1 cellular context compared by ENCODE assay signal in the genomic region with DNA sequence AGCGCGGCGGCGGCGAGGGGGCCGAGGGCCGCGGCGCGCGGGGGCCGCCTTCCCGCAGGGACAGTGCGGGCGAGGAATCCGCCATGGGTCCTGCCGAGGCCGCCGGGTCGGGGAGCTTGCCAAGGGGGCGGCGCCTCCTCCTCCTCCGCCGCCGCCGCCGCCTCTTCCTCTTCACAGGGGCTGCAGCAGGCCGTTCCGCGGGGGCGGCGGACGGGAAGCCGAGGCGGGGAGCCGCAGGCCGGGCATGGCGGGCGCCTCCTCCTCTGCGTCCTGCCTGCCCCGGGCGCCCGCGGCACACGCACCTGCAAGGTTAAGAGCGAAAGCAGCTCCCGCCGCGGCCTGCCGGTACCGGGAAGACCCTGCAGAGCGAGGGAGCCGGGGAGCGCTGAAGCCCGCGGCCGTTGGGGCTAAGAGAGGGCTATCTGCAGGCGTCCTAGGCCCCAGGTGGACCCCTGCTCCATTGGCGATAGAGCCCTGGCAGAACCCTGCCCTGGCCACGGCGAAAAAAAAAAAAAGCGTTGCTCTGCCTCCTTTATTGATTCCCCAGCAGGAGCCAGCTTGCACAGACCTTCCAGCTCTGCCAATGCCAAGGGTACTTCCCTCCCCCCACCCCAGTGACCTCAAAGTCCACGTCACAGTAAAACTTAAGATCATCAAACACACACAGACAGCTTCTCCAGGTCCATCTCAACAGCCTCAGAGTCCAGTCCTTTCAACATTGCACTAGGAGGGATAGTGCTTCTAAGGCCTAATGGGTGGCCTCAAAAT.
TF ChIP-seq lines count a peak whose summit lies in the region.

A gene with protein sequence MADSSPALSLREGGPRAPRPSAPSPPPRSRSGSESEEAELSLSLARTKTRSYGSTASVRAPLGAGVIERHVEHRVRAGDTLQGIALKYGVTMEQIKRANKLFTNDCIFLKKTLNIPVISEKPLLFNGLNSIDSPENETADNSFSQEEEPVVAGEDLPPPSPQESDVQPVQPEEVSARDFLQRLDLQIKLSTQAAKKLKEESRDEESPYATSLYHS (minus strand): TSS at position 118 of the 768 bp plus-strand sequence. CDS start 33 bp downstream, at position 85.

TF ChIP-seq in K562, 482 proteins besides CTCF, POLR2A, EP300 and RAD21 (continued from another document and continues in another):
- TF ChIP-seq BRD4 (IDR thresholded peaks at IDR 0.05) (no peak), SRSF9 (IDR thresholded peaks at IDR 0.05; ENCODE audit: borderline replicate concordance, low read depth, low read length) (no peak), MECOM (CRISPR knock-in tag; IDR thresholded peaks at IDR 0.05) (no peak), SNRNP70 (optimal IDR thresholded peaks at IDR 0.05; ENCODE audit: low read depth, low read length) (no peak), ZNF212 (CRISPR knock-in tag; IDR thresholded peaks at IDR 0.05) (no peak), ZNF23 (CRISPR knock-in tag; IDR thresholded peaks at IDR 0.05) (no peak), FOXM1 (IDR thresholded peaks at IDR 0.05; ENCODE audit: low read depth) (no peak), FOXM1 (CRISPR knock-in tag; IDR thresholded peaks at IDR 0.05; ENCODE audit: low read depth) (no peak), NR2C2 (CRISPR knock-in tag; IDR thresholded peaks at IDR 0.05) (no peak), NR2C2 (tag; IDR thresholded peaks at IDR 0.05) (0 out of 2 replicates have a peak, but pooled peaks have one; percentile 14), PURB (CRISPR knock-in tag; IDR thresholded peaks at IDR 0.05; ENCODE audit: low read depth) (no peak), KLF16 (IDR thresholded peaks at IDR 0.05) (no peak), SRSF7 (optimal IDR thresholded peaks at IDR 0.05; ENCODE audit: low read depth, low read length) (no peak), FOXK1 (CRISPR knock-in tag; IDR thresholded peaks at IDR 0.05; ENCODE audit: borderline replicate concordance) (no peak), RBM39 (optimal IDR thresholded peaks at IDR 0.05; ENCODE audit: low read depth, low read length) (no peak), ELF1 (tag; IDR thresholded peaks at IDR 0.05) (no peak), HDAC8 (tag; IDR thresholded peaks at IDR 0.05) (peak; percentile 49; the same call in 1 of the 2 replicates), ARHGAP35 (IDR thresholded peaks at IDR 0.05; ENCODE audit: partially characterized antibody) (no peak), RBFOX2 (IDR thresholded peaks at IDR 0.05; ENCODE audit: low read depth, low read length) (peak; percentile 74), PTBP1 (IDR thresholded peaks at IDR 0.05; ENCODE audit: low read depth, low read length) (no peak), NONO (IDR thresholded peaks at IDR 0.05; ENCODE audit: low read depth in 2 of 2, low read length in 1 of 2) (0 out of 4 replicates have a peak, but pooled peaks of 1 of the 2 experiments have one; percentile 72), NRF1 (conservative IDR thresholded peaks at IDR 0.05 in 1 of 2, IDR thresholded peaks at IDR 0.05 in 1 of 2) (no peak), CAMTA2 (CRISPR knock-in tag; conservative IDR thresholded peaks at IDR 0.05) (no peak), PHF20 (IDR thresholded peaks at IDR 0.05; ENCODE audit: partially characterized antibody) (no peak), RBM22 (IDR thresholded peaks at IDR 0.05; ENCODE audit: low read depth, low read length, poor library complexity, severe bottlenecking) (no peak), GATAD2B (IDR thresholded peaks at IDR 0.05; ENCODE audit: borderline replicate concordance) (peak; percentile 63; the same call in 1 of the 2 replicates), HDGF (IDR thresholded peaks at IDR 0.05) (no peak), BACH1 (tag; IDR thresholded peaks at IDR 0.05) (no peak), CCAR2 (IDR thresholded peaks at IDR 0.05; ENCODE audit: low read depth, low read length) (no peak), HMG20A (CRISPR knock-in tag; conservative IDR thresholded peaks at IDR 0.05) (no peak), NR2F6 (CRISPR knock-in tag; IDR thresholded peaks at IDR 0.05) (no peak), RBBP5 (IDR thresholded peaks at IDR 0.05; ENCODE audit: borderline replicate concordance, insufficient read depth, low read length, poor library complexity, severe bottlenecking) (peak; percentile 23), CREM (IDR thresholded peaks at IDR 0.05; ENCODE audit: low read depth) (peak; percentile 41; the same call in 1 of the 2 replicates), HEY1 (CRISPR knock-in tag; IDR thresholded peaks at IDR 0.05; ENCODE audit: borderline replicate concordance) (no peak), NFYB (IDR thresholded peaks at IDR 0.05; ENCODE audit: extremely low read depth, insufficient read length) (no peak), E2F3 (CRISPR knock-in tag; IDR thresholded peaks at IDR 0.05) (0 out of 2 replicates have a peak, but pooled peaks have one; percentile 15), ZNF253 (CRISPR knock-in tag; conservative IDR thresholded peaks at IDR 0.05) (no peak), ATF7 (IDR thresholded peaks at IDR 0.05) (peak; percentile 26; the same call in 1 of the 2 replicates), ARID2 (IDR thresholded peaks at IDR 0.05) (no peak), SMARCE1 (IDR thresholded peaks at IDR 0.05) (no peak), ILF3 (IDR thresholded peaks at IDR 0.05; ENCODE audit: borderline replicate concordance) (no peak), PHTF2 (CRISPR knock-in tag; IDR thresholded peaks at IDR 0.05) (no peak), PHB2 (IDR thresholded peaks at IDR 0.05; ENCODE audit: low read depth) (no peak), RCOR1 (IDR thresholded peaks at IDR 0.05; ENCODE audit: borderline replicate concordance in 1 of 2, low read depth in 2 of 2, low read length in 2 of 2) (no peak), NFE2L1 (tag; IDR thresholded peaks at IDR 0.05; ENCODE audit: borderline replicate concordance, low read depth) (no peak), SAFB (IDR thresholded peaks at IDR 0.05; ENCODE audit: borderline replicate concordance, low read depth, low read length) (no peak), COPS2 (conservative IDR thresholded peaks at IDR 0.05) (no peak), TFAM (CRISPR knock-in tag; conservative IDR thresholded peaks at IDR 0.05) (no peak), HNRNPL (IDR thresholded peaks at IDR 0.05; ENCODE audit: low read depth, low read length) (0 out of 2 replicates have a peak, but pooled peaks have one; percentile 11), TAF7 (tag; IDR thresholded peaks at IDR 0.05) (no peak), ZC3H8 (IDR thresholded peaks at IDR 0.05) (no peak), RBM17 (IDR thresholded peaks at IDR 0.05; ENCODE audit: borderline replicate concordance, low read depth, low read length) (no peak), ELF2 (CRISPR knock-in tag; IDR thresholded peaks at IDR 0.05) (no peak), RNF2 (IDR thresholded peaks at IDR 0.05) (no peak)
- TF ChIP-seq, protein P1, sequence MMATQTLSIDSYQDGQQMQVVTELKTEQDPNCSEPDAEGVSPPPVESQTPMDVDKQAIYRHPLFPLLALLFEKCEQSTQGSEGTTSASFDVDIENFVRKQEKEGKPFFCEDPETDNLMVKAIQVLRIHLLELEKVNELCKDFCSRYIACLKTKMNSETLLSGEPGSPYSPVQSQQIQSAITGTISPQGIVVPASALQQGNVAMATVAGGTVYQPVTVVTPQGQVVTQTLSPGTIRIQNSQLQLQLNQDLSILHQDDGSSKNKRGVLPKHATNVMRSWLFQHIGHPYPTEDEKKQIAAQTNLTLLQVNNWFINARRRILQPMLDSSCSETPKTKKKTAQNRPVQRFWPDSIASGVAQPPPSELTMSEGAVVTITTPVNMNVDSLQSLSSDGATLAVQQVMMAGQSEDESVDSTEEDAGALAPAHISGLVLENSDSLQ (IDR thresholded peaks at IDR 0.05) = no peak
- TF ChIP-seq, protein P2, sequence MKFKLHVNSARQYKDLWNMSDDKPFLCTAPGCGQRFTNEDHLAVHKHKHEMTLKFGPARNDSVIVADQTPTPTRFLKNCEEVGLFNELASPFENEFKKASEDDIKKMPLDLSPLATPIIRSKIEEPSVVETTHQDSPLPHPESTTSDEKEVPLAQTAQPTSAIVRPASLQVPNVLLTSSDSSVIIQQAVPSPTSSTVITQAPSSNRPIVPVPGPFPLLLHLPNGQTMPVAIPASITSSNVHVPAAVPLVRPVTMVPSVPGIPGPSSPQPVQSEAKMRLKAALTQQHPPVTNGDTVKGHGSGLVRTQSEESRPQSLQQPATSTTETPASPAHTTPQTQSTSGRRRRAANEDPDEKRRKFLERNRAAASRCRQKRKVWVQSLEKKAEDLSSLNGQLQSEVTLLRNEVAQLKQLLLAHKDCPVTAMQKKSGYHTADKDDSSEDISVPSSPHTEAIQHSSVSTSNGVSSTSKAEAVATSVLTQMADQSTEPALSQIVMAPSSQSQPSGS (CRISPR knock-in tag; IDR thresholded peaks at IDR 0.05) = no peak
- TF ChIP-seq, protein P3, sequence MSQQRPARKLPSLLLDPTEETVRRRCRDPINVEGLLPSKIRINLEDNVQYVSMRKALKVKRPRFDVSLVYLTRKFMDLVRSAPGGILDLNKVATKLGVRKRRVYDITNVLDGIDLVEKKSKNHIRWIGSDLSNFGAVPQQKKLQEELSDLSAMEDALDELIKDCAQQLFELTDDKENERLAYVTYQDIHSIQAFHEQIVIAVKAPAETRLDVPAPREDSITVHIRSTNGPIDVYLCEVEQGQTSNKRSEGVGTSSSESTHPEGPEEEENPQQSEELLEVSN (IDR thresholded peaks at IDR 0.05; ENCODE audit: borderline replicate concordance in 1 of 2, extremely low read depth in 1 of 2, insufficient read depth in 1 of 2, insufficient read length in 1 of 2, low read depth in 1 of 2, low read length in 1 of 2, poor library complexity in 1 of 2, severe bottlenecking in 1 of 2) = peak in 1 of 2 experiments; percentile 48
- TF ChIP-seq, protein P4, sequence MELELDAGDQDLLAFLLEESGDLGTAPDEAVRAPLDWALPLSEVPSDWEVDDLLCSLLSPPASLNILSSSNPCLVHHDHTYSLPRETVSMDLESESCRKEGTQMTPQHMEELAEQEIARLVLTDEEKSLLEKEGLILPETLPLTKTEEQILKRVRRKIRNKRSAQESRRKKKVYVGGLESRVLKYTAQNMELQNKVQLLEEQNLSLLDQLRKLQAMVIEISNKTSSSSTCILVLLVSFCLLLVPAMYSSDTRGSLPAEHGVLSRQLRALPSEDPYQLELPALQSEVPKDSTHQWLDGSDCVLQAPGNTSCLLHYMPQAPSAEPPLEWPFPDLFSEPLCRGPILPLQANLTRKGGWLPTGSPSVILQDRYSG (tag; conservative IDR thresholded peaks at IDR 0.05; ENCODE audit: low read depth) = no peak
- TF ChIP-seq, protein P5, sequence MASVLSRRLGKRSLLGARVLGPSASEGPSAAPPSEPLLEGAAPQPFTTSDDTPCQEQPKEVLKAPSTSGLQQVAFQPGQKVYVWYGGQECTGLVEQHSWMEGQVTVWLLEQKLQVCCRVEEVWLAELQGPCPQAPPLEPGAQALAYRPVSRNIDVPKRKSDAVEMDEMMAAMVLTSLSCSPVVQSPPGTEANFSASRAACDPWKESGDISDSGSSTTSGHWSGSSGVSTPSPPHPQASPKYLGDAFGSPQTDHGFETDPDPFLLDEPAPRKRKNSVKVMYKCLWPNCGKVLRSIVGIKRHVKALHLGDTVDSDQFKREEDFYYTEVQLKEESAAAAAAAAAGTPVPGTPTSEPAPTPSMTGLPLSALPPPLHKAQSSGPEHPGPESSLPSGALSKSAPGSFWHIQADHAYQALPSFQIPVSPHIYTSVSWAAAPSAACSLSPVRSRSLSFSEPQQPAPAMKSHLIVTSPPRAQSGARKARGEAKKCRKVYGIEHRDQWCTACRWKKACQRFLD (CRISPR knock-in tag; IDR thresholded peaks at IDR 0.05) = 0 out of 2 replicates have a peak, but pooled peaks have one; percentile 47
- TF ChIP-seq, protein P6, sequence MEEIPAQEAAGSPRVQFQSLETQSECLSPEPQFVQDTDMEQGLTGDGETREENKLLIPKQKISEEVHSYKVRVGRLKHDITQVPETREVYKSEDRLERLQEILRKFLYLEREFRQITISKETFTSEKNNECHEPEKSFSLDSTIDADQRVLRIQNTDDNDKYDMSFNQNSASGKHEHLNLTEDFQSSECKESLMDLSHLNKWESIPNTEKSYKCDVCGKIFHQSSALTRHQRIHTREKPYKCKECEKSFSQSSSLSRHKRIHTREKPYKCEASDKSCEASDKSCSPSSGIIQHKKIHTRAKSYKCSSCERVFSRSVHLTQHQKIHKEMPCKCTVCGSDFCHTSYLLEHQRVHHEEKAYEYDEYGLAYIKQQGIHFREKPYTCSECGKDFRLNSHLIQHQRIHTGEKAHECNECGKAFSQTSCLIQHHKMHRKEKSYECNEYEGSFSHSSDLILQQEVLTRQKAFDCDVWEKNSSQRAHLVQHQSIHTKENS (CRISPR knock-in tag; IDR thresholded peaks at IDR 0.05) = no peak
- TF ChIP-seq, protein P7, sequence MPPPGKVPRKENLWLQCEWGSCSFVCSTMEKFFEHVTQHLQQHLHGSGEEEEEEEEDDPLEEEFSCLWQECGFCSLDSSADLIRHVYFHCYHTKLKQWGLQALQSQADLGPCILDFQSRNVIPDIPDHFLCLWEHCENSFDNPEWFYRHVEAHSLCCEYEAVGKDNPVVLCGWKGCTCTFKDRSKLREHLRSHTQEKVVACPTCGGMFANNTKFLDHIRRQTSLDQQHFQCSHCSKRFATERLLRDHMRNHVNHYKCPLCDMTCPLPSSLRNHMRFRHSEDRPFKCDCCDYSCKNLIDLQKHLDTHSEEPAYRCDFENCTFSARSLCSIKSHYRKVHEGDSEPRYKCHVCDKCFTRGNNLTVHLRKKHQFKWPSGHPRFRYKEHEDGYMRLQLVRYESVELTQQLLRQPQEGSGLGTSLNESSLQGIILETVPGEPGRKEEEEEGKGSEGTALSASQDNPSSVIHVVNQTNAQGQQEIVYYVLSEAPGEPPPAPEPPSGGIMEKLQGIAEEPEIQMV (tag; conservative IDR thresholded peaks at IDR 0.05; ENCODE audit: low read depth) = no peak
- TF ChIP-seq, protein P8, sequence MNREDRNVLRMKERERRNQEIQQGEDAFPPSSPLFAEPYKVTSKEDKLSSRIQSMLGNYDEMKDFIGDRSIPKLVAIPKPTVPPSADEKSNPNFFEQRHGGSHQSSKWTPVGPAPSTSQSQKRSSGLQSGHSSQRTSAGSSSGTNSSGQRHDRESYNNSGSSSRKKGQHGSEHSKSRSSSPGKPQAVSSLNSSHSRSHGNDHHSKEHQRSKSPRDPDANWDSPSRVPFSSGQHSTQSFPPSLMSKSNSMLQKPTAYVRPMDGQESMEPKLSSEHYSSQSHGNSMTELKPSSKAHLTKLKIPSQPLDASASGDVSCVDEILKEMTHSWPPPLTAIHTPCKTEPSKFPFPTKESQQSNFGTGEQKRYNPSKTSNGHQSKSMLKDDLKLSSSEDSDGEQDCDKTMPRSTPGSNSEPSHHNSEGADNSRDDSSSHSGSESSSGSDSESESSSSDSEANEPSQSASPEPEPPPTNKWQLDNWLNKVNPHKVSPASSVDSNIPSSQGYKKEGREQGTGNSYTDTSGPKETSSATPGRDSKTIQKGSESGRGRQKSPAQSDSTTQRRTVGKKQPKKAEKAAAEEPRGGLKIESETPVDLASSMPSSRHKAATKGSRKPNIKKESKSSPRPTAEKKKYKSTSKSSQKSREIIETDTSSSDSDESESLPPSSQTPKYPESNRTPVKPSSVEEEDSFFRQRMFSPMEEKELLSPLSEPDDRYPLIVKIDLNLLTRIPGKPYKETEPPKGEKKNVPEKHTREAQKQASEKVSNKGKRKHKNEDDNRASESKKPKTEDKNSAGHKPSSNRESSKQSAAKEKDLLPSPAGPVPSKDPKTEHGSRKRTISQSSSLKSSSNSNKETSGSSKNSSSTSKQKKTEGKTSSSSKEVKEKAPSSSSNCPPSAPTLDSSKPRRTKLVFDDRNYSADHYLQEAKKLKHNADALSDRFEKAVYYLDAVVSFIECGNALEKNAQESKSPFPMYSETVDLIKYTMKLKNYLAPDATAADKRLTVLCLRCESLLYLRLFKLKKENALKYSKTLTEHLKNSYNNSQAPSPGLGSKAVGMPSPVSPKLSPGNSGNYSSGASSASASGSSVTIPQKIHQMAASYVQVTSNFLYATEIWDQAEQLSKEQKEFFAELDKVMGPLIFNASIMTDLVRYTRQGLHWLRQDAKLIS (CRISPR knock-in tag; IDR thresholded peaks at IDR 0.05) = no peak
